8 cellular contexts compared by ENCODE assay signal in the genomic region with DNA sequence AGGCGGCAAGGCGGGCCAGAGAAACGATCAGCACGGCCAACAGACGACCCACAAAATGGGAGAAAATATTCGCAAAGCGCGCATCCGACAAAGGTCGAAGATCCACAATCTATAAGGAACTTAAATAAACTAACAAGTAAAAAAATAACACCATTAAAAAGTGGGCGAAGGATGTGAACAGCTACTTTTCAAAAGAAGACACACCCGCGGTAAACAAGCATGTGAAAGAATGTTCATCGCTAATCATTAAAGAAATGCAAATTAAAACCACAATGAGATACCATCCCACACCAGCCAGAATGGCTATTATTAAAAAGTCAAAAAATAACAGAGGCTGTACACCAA.
DNase-seq lines count a peak whose midpoint lies in the region; ATAC-seq and TF ChIP-seq lines count a peak whose summit lies in the region.

No MANE protein-coding gene starts in this region.

- peak overlapping the region; percentile 66 for H3K27ac Mint-ChIP-seq in activated CD4-positive, alpha-beta T cell treated with anti-CD3 and anti-CD28 coated beads, Interleukin-2, amount 10 ng/mL, durations not matched to agents 24 days and 14 days
- H3K27ac Mint-ChIP-seq in glutamatergic neuron (ENCODE audit: unreplicated experiment): peak overlapping the region; percentile 33

- no peak for ATAC-seq in gastroesophageal sphincter

- 15 to 18% methylated on average over 11 to 14 of the region's 14 CpGs for WGBS in gastroesophageal sphincter (ENCODE audit: low coverage in 1 of 2), 2 donors

- H3K4me1 Mint-ChIP-seq in activated CD4-positive, alpha-beta T cell treated with anti-CD3 and anti-CD28 coated beads, Interleukin-2, amount 10 ng/mL, durations not matched to agents 24 days and 14 days: peaks cover 11% of the 10 kb centered on the region
- H3K4me1 Mint-ChIP-seq in glutamatergic neuron (ENCODE audit: low read depth, unreplicated experiment): peaks cover 8% of the 10 kb centered on the region

- H3K4me1 ChIP-seq in SJCRH30: 0 out of 2 replicates have a peak, but pooled peaks cover 3% of the 10 kb centered on the region
- peaks cover 0 to 13% (median 11%) of the 10 kb centered on the region in 5 donors for H3K4me1 ChIP-seq in subcutaneous abdominal adipose tissue (ENCODE audit: control insufficient read depth in 5 of 5, insufficient read depth in 5 of 5, low read length in 5 of 5)
- peaks cover 0 to 19% (median 8%) of the 10 kb centered on the region in 3 donors for H3K4me1 ChIP-seq in gastroesophageal sphincter

- intact Hi-C loops in activated CD4-positive, alpha-beta T cell treated with anti-CD3 and anti-CD28 coated beads, Interleukin-2, amount 10 ng/mL, durations not matched to agents 24 days and 14 days (cut with micrococcal nuclease): loop anchor here (2.0 kb wide), 3 partner anchors 245 to 311 kb away; a partner anchor contains a TSS

- TF ChIP-seq CTCF in glutamatergic neuron (IDR thresholded peaks at IDR 0.05; ENCODE audit: partially characterized antibody, unreplicated experiment): peak; percentile 28
- TF ChIP-seq CTCF in gastroesophageal sphincter (IDR thresholded peaks at IDR 0.05): no peak

- H3K27me3 ChIP-seq in SJCRH30: peaks cover 6% of the 10 kb centered on the region; the same call in 1 of the 2 replicates
- H3K27me3 ChIP-seq in subcutaneous abdominal adipose tissue (ENCODE audit: control insufficient read depth in 5 of 5, insufficient read depth in 4 of 5, low read length in 5 of 5): peaks cover 0 to 7% (median 3%) of the 10 kb centered on the region in 5 donors
- peaks cover 7% of the 10 kb centered on the region for H3K27me3 ChIP-seq in gastroesophageal sphincter

- TF ChIP-seq POLR2A in gastroesophageal sphincter (IDR thresholded peaks at IDR 0.05): no peak

- H3K36me3 ChIP-seq in SJCRH30: no peaks in the 10 kb centered on the region
- no peaks in the 10 kb centered on the region for H3K36me3 ChIP-seq in subcutaneous abdominal adipose tissue (ENCODE audit: control insufficient read depth in 5 of 5, insufficient read depth in 5 of 5, low read length in 5 of 5)
- no peaks in the 10 kb centered on the region for H3K36me3 ChIP-seq in gastroesophageal sphincter

- no peaks in the 10 kb centered on the region for H3K9me3 Mint-ChIP-seq in activated CD4-positive, alpha-beta T cell treated with anti-CD3 and anti-CD28 coated beads, Interleukin-2, amount 10 ng/mL, durations not matched to agents 24 days and 14 days
- peaks cover 5% of the 10 kb centered on the region for H3K9me3 Mint-ChIP-seq in glutamatergic neuron (ENCODE audit: unreplicated experiment)

- H3K27ac ChIP-seq in SJCRH30 (no peak overlapping the region; the same call in 1 of the 2 replicates), subcutaneous abdominal adipose tissue (ENCODE audit: low read depth, low read length) (no peak overlapping the region), gastroesophageal sphincter (peak overlapping the region in 2 of 4 donors; percentile 70 to 80)

- H3K36me3 Mint-ChIP-seq in activated CD4-positive, alpha-beta T cell treated with anti-CD3 and anti-CD28 coated beads, Interleukin-2, amount 10 ng/mL, durations not matched to agents 24 days and 14 days (ENCODE audit: low read depth): no peaks in the 10 kb centered on the region
- H3K36me3 Mint-ChIP-seq in glutamatergic neuron (ENCODE audit: unreplicated experiment): no peaks in the 10 kb centered on the region

- no peaks in the 10 kb centered on the region; the same call in 1 of the 2 replicates for H3K9me3 ChIP-seq in SJCRH30 (replicated peaks)
- no peaks in the 10 kb centered on the region for H3K9me3 ChIP-seq in subcutaneous abdominal adipose tissue (ENCODE audit: control insufficient read depth in 5 of 5, low read length in 5 of 5)
- H3K9me3 ChIP-seq in gastroesophageal sphincter: no peaks in the 10 kb centered on the region

- peaks cover 12% of the 10 kb centered on the region for H3K27me3 Mint-ChIP-seq in activated CD4-positive, alpha-beta T cell treated with anti-CD3 and anti-CD28 coated beads, Interleukin-2, amount 10 ng/mL, durations not matched to agents 24 days and 14 days
- H3K27me3 Mint-ChIP-seq in glutamatergic neuron (ENCODE audit: unreplicated experiment): peaks cover 2% of the 10 kb centered on the region

- H3K4me3 ChIP-seq in SJCRH30: peak overlapping the region; percentile 76
- peak overlapping the region in 3 of 5 donors; percentile 71 to 76 (median 73) for H3K4me3 ChIP-seq in subcutaneous abdominal adipose tissue (ENCODE audit: low read depth in 1 of 5, low read length in 5 of 5)
- peak overlapping the region in 1 of 2 donors; percentile 64 for H3K4me3 ChIP-seq in gastroesophageal sphincter

- no peak for DNase-seq in activated CD4-positive, alpha-beta T cell treated with anti-CD3 and anti-CD28 coated beads, Interleukin-2, amount 10 ng/mL, durations not matched to agents 24 days and 14 days
- no peak for DNase-seq in activated CD4-positive, alpha-beta T cell treated with anti-CD3 and anti-CD28 coated beads for 4 hours
- DNase-seq in SJCRH30 (no peak), glutamatergic neuron (no peak), SHP77 (lab: John Stamatoyannopoulos, UW) (no peak), NCI-H748 treated with DMSO at 0.1 percent for 48 hours (lab: John Stamatoyannopoulos, UW) (no peak)

- H3K4me3 Mint-ChIP-seq in activated CD4-positive, alpha-beta T cell treated with anti-CD3 and anti-CD28 coated beads, Interleukin-2, amount 10 ng/mL, durations not matched to agents 24 days and 14 days: peak overlapping the region; percentile 84
- H3K4me3 Mint-ChIP-seq in glutamatergic neuron (ENCODE audit: unreplicated experiment): peak overlapping the region; percentile 91

- TF ChIP-seq EP300 in gastroesophageal sphincter (IDR thresholded peaks at IDR 0.05): no peak

- H3K9ac ChIP-seq in subcutaneous abdominal adipose tissue (ENCODE audit: low read length in 5 of 5): peak overlapping the region in 1 of 5 donors; percentile 93
